ENCODE assay signal across 29 cellular contexts in the genomic region with DNA sequence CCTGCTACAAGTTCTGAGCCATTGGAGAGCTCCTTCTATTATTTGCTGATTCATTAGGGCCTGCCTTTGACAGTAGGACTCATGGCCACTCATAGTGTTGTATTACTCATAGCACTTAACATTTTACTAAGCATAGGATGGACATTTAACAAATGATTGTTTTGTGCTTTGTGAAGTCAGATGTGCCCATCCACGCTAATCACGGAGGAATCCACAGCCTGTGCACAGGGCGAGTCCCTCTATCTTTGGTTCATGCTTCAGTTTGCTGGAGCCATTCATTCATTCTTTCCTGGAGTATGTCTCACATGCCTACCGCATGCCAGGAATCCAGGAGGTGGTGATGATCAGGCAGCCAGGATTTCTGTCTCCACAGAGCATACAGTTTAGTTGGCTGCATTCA.
DNase-seq lines count a peak whose midpoint lies in the region; ATAC-seq lines count a peak whose summit lies in the region.
"Had no signal": no experiment of that assay in that cellular context is flagged by ENCODE, and none has a peak within 500 bp of the region (broad histone marks: within the 10 kb centered on the region; RNA-seq: fewer than 3 reads in every experiment).

No MANE protein-coding gene starts in this region.

- H3K4me3 Mint-ChIP-seq in stimulated activated effector memory CD8-positive, alpha-beta T cell treated with anti-CD3 and anti-CD28 coated beads, Interleukin-12 subunit alpha, Interleukin-12 subunit beta, amount 100 ng/mL, for 72 hours, result no peak overlapping the region
- H3K4me3 Mint-ChIP-seq: activated naive CD8-positive, alpha-beta T cell treated with anti-CD3 and anti-CD28 coated beads for 36 hours; CD4-positive, alpha-beta T cell; endodermal cell; natural killer cell treated with Interleukin-12 subunit alpha and Interleukin-12 subunit beta and Interleukin-15 and Interleukin-18, amount 100 ng/mL, for 72 hours; WTC11 had no signal

- no peaks in the 10 kb centered on the region for H3K4me1 Mint-ChIP-seq in stimulated activated effector memory CD8-positive, alpha-beta T cell treated with anti-CD3 and anti-CD28 coated beads, Interleukin-12 subunit alpha, Interleukin-12 subunit beta, amount 100 ng/mL, for 72 hours
- H3K4me1 Mint-ChIP-seq: activated naive CD8-positive, alpha-beta T cell treated with anti-CD3 and anti-CD28 coated beads for 36 hours had no signal

- no peak overlapping the region for H3K4me2 ChIP-seq in Karpas-422 (ENCODE audit: low read depth, low read length, poor library complexity, severe bottlenecking)

- H3K36me3 ChIP-seq in Karpas-422 (ENCODE audit: insufficient read depth, low read length), result no peaks in the 10 kb centered on the region
- H3K36me3 ChIP-seq: colonic mucosa, HAP-1, ovary, right lobe of liver, upper lobe of right lung had no signal

- no peak overlapping the region for H3K9ac ChIP-seq in Karpas-422 (ENCODE audit: low read length)

- no peak overlapping the region for H3K4me3 ChIP-seq in Karpas-422 (ENCODE audit: low read length)
- H3K4me3 ChIP-seq: body of pancreas, colonic mucosa, HAP-1, ovary, right lobe of liver, SK-N-MC, upper lobe of right lung had no signal

- H2AFZ ChIP-seq in Karpas-422 (ENCODE audit: low read length), result no peak overlapping the region

- no peaks in the 10 kb centered on the region for H3K9me2 ChIP-seq in Karpas-422 (replicated peaks; ENCODE audit: insufficient read depth, low read length)

- DNase-seq in Daoy (ENCODE audit: low read depth) (peak; percentile 22), M059J (ENCODE audit: low read depth) (peak; percentile 10), pons (ENCODE audit: low spot score) (peak; percentile 37), Karpas-422 (no peak), NCI-H1436 treated with DMSO at 0.1 percent for 48 hours (lab: John Stamatoyannopoulos, UW) (no peak)
- no peak for DNase-seq in stimulated activated effector memory CD8-positive, alpha-beta T cell treated with anti-CD3 and anti-CD28 coated beads, Interleukin-12 subunit alpha, Interleukin-12 subunit beta, amount 100 ng/mL, for 72 hours (ENCODE audit: low spot score in 2 of 2)
- DNase-seq: activated CD4-positive, alpha-beta T cell treated with anti-CD3 and anti-CD28 coated beads, Interleukin-2, amount 50 U/mL, for 48 hours; activated CD8-positive, alpha-beta memory T cell treated with anti-CD3 and anti-CD28 coated beads, Interleukin-2, amount 50 U/mL, for 48 hours; activated naive CD8-positive, alpha-beta T cell treated with anti-CD3 and anti-CD28 coated beads for 36 hours; body of pancreas; CD4-positive, alpha-beta T cell; colonic mucosa; DMS 273 treated with DMSO at 0.1 percent for 48 hours; endodermal cell; glutamatergic neuron; Kasumi-1; NCI-H1105; NCI-H524 treated with DMSO at 0.1 percent for 48 hours; ovary; right lobe of liver; stimulated activated CD4-positive, alpha-beta T cell treated with anti-CD3 and anti-CD28 coated beads, Interleukin-15, amount 100 ng/mL, for 24 hours; upper lobe of right lung had no signal

- H4K20me1 ChIP-seq in Karpas-422 (ENCODE audit: insufficient read depth, low read depth, low read length), result no peaks in the 10 kb centered on the region

- no peaks in the 10 kb centered on the region for H3K9me3 Mint-ChIP-seq in stimulated activated effector memory CD8-positive, alpha-beta T cell treated with anti-CD3 and anti-CD28 coated beads, Interleukin-12 subunit alpha, Interleukin-12 subunit beta, amount 100 ng/mL, for 72 hours
- H3K9me3 Mint-ChIP-seq: activated naive CD8-positive, alpha-beta T cell treated with anti-CD3 and anti-CD28 coated beads for 36 hours; CD4-positive, alpha-beta T cell; endodermal cell; natural killer cell treated with Interleukin-12 subunit alpha and Interleukin-12 subunit beta and Interleukin-15 and Interleukin-18, amount 100 ng/mL, for 72 hours; WTC11 had no signal

- peak overlapping the region; percentile 63 for H3K27ac ChIP-seq in cingulate gyrus (ENCODE audit: low read depth, low read length)
- no peak overlapping the region for H3K27ac ChIP-seq in Karpas-422 (ENCODE audit: low read length)
- H3K27ac ChIP-seq: body of pancreas, colonic mucosa, ovary, right lobe of liver, SK-N-MC, upper lobe of right lung had no signal

- no peaks in the 10 kb centered on the region for H3K36me3 Mint-ChIP-seq in stimulated activated effector memory CD8-positive, alpha-beta T cell treated with anti-CD3 and anti-CD28 coated beads, Interleukin-12 subunit alpha, Interleukin-12 subunit beta, amount 100 ng/mL, for 72 hours
- H3K36me3 Mint-ChIP-seq: activated naive CD8-positive, alpha-beta T cell treated with anti-CD3 and anti-CD28 coated beads for 36 hours; natural killer cell treated with Interleukin-12 subunit alpha and Interleukin-12 subunit beta and Interleukin-15 and Interleukin-18, amount 100 ng/mL, for 72 hours; WTC11 had no signal

- no peaks in the 10 kb centered on the region for H3K79me2 ChIP-seq in Karpas-422 (ENCODE audit: low read length)

- H3K27ac Mint-ChIP-seq in stimulated activated effector memory CD8-positive, alpha-beta T cell treated with anti-CD3 and anti-CD28 coated beads, Interleukin-12 subunit alpha, Interleukin-12 subunit beta, amount 100 ng/mL, for 72 hours, result no peak overlapping the region
- H3K27ac Mint-ChIP-seq: activated naive CD8-positive, alpha-beta T cell treated with anti-CD3 and anti-CD28 coated beads for 36 hours; CD4-positive, alpha-beta T cell; endodermal cell; natural killer cell treated with Interleukin-12 subunit alpha and Interleukin-12 subunit beta and Interleukin-15 and Interleukin-18, amount 100 ng/mL, for 72 hours; WTC11 had no signal

- H3K27me3 ChIP-seq in Karpas-422 (ENCODE audit: low read length), result no peaks in the 10 kb centered on the region
- H3K27me3 ChIP-seq: body of pancreas, colonic mucosa, ovary, right lobe of liver, upper lobe of right lung had no signal

- no peak for ATAC-seq in stimulated activated effector memory CD8-positive, alpha-beta T cell treated with anti-CD3 and anti-CD28 coated beads, Interleukin-12 subunit alpha, Interleukin-12 subunit beta, amount 100 ng/mL, for 72 hours
- no peak for ATAC-seq in GM21367 (IDR thresholded peaks at IDR 0.05; ENCODE audit: unreplicated experiment)
- ATAC-seq: body of pancreas, Panc1, right lobe of liver, upper lobe of right lung, WTC11 had no signal

- no peaks in the 10 kb centered on the region for H3K4me1 ChIP-seq in Karpas-422 (ENCODE audit: low read length)
- H3K4me1 ChIP-seq: body of pancreas, colonic mucosa, HAP-1, right lobe of liver, upper lobe of right lung had no signal

- no peaks in the 10 kb centered on the region for H3K9me3 ChIP-seq in Karpas-422 (ENCODE audit: low read length)
- H3K9me3 ChIP-seq: body of pancreas, colonic mucosa, HAP-1, ovary, right lobe of liver, upper lobe of right lung had no signal

Comparison
In these comparisons a context has a peak if more than half of its experiments do, and no peak if none do; other contexts are left out.
1. DNase-seq: peak in Daoy (single experiment), M059J (single experiment) and pons (single experiment); none in Karpas-422 (single experiment), stimulated activated effector memory CD8-positive, alpha-beta T cell treated with anti-CD3 and anti-CD28 coated beads, Interleukin-12 subunit alpha, Interleukin-12 subunit beta, amount 100 ng/mL, for 72 hours (0 of 2) and NCI-H1436 treated with DMSO at 0.1 percent for 48 hours (single experiment).